Comparison of ENCODE assay signal across 2 cellular contexts in genomic region chr3:58528629-58529028, GRCh38.
A peak's percentile ranks its signal among the peaks of the same experiment; 100 is the strongest.
TF ChIP-seq lines count a peak whose summit lies in the region.

No MANE protein-coding gene starts in this region.

TF ChIP-seq in liver, 16 proteins besides CTCF, POLR2A, EP300 and RAD21:
- TF ChIP-seq GABPA (IDR thresholded peaks at IDR 0.05 in 1 of 2, conservative IDR thresholded peaks at IDR 0.05 in 1 of 2) (no peak), FOXA1 (IDR thresholded peaks at IDR 0.05) (no peak), TAF1 (conservative IDR thresholded peaks at IDR 0.05) (no peak), JUND (IDR thresholded peaks at IDR 0.05) (no peak), ATF3 (IDR thresholded peaks at IDR 0.05) (no peak), NR2F2 (IDR thresholded peaks at IDR 0.05) (no peak), HNF4A (conservative IDR thresholded peaks at IDR 0.05) (peak; percentile 70 to 71), MAX (IDR thresholded peaks at IDR 0.05) (no peak), RXRA (IDR thresholded peaks at IDR 0.05) (peak; percentile 47 to 56), YY1 (IDR thresholded peaks at IDR 0.05) (peak; percentile 49), SP1 (IDR thresholded peaks at IDR 0.05) (no peak), FOXA2 (IDR thresholded peaks at IDR 0.05) (no peak), EGR1 (IDR thresholded peaks at IDR 0.05; ENCODE audit: low read depth in 2 of 2) (no peak), REST (IDR thresholded peaks at IDR 0.05) (no peak), ZBTB33 (IDR thresholded peaks at IDR 0.05) (no peak)

TF ChIP-seq in HepG2, 621 proteins besides CTCF, POLR2A, EP300 and RAD21:
- no peak for TF ChIP-seq ZNF367 (CRISPR knock-in tag; IDR thresholded peaks at IDR 0.05; ENCODE audit: borderline replicate concordance)
- no peak for TF ChIP-seq ZFX (CRISPR knock-in tag; IDR thresholded peaks at IDR 0.05; ENCODE audit: low read depth)
- TF ChIP-seq ZNF33A (CRISPR knock-in tag; IDR thresholded peaks at IDR 0.05; ENCODE audit: borderline replicate concordance): no peak
- no peak for TF ChIP-seq ZNF468 (CRISPR knock-in tag; IDR thresholded peaks at IDR 0.05)
- no peak for TF ChIP-seq REPIN1 (CRISPR knock-in tag; IDR thresholded peaks at IDR 0.05; ENCODE audit: borderline replicate concordance, low read depth)
- no peak for TF ChIP-seq SNAPC4 (CRISPR knock-in tag; IDR thresholded peaks at IDR 0.05)
- no peak for TF ChIP-seq GTF2F1 (IDR thresholded peaks at IDR 0.05; ENCODE audit: low read length)
- TF ChIP-seq TRIM24 (CRISPR knock-in tag; IDR thresholded peaks at IDR 0.05): no peak
- no peak for TF ChIP-seq GABPB1 (CRISPR knock-in tag; IDR thresholded peaks at IDR 0.05)
- TF ChIP-seq ZNF138 (CRISPR knock-in tag; IDR thresholded peaks at IDR 0.05; ENCODE audit: low read depth): no peak
- no peak for TF ChIP-seq MTA3 (CRISPR knock-in tag; IDR thresholded peaks at IDR 0.05)
- no peak for TF ChIP-seq IKZF5 (CRISPR knock-in tag; IDR thresholded peaks at IDR 0.05)
- no peak for TF ChIP-seq MIER2 (CRISPR knock-in tag; IDR thresholded peaks at IDR 0.05)
- no peak for TF ChIP-seq DZIP1 (CRISPR knock-in tag; IDR thresholded peaks at IDR 0.05)
- no peak for TF ChIP-seq NCOA2 (CRISPR knock-in tag; IDR thresholded peaks at IDR 0.05)
- TF ChIP-seq ATF4 (CRISPR knock-in tag; IDR thresholded peaks at IDR 0.05): no peak
